13 cellular contexts compared by ENCODE assay signal in the genomic region with DNA sequence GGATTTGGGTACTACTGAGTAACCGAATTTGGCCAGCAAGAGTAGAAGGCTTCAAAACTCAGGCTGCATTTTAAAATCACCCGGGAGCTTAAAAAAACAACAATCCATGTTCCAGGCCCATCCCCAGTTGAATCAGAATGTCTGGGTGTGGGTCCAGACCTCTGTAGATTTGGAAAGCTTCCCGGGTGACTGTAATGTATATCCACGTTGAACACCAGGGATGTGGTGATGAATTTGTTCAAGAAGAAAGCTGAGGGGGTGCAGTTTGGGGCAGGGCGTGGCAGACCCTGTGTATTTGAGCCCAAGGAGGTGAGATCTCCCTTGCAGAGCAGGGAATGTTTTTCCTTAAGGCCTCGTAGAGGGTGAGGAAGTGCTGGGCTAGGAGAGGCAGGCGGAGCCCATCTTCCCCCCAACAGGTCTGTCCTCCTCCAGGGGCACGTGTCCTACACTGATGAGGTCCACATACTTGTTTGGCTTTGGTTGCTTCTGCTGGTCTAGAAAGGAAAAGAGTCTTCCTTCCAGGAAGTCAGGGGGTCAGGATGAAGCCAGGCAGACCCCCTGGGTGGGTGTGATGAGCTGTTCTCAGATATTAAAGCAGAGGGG. TPM values are rescaled to one million over a fixed set of nuclear protein-coding genes. Genes with fewer than 3 reads are reported as not detected.
DNase-seq lines count a peak whose midpoint lies in the region; ATAC-seq and TF ChIP-seq lines count a peak whose summit lies in the region.
"Had no signal": no experiment of that assay in that cellular context is flagged by ENCODE, and none has a peak within 500 bp of the region (broad histone marks: within the 10 kb centered on the region; RNA-seq: fewer than 3 reads in every experiment).

No MANE protein-coding gene starts in this region.

- H3K4me1 ChIP-seq in fibroblast of lung (ENCODE audit: control insufficient read depth, extremely low read depth, insufficient read depth, low read length) (peaks cover 12% of the 10 kb centered on the region), esophagus squamous epithelium (peaks cover 11 to 46% (median 15%) of the 10 kb centered on the region in 3 donors)

- H3K27ac ChIP-seq in fibroblast of lung (ENCODE audit: insufficient read depth, low read length), result no peak overlapping the region
- H3K27ac ChIP-seq in esophagus squamous epithelium, result no peak overlapping the region
- H3K27ac ChIP-seq: adrenal gland, neutrophil had no signal

- 21 to 38% methylated on average over 6 to 8 of the region's 8 CpGs for WGBS in esophagus squamous epithelium, 2 donors

- peak overlapping the region; percentile 26 for H3K4me2 ChIP-seq in fibroblast of lung (ENCODE audit: extremely low read depth, insufficient read depth, low read length)

- H4K20me1 ChIP-seq in fibroblast of lung (ENCODE audit: control insufficient read depth, extremely low read depth, insufficient read depth, low read length), result no peaks in the 10 kb centered on the region

- peaks cover 3% of the 10 kb centered on the region for H3K36me3 ChIP-seq in fibroblast of lung (ENCODE audit: control insufficient read depth, insufficient read depth, low read length)
- H3K36me3 ChIP-seq in esophagus squamous epithelium, result no peaks in the 10 kb centered on the region
- H3K36me3 ChIP-seq: adrenal gland, neutrophil had no signal

- H3K27me3 ChIP-seq in fibroblast of lung (ENCODE audit: control insufficient read depth, insufficient read depth, low read length), result no peaks in the 10 kb centered on the region
- peaks cover 0 to 2% (median 0%) of the 10 kb centered on the region in 4 donors for H3K27me3 ChIP-seq in esophagus squamous epithelium
- H3K27me3 ChIP-seq: adrenal gland had no signal

- peaks cover 100% of the 10 kb centered on the region for H3K79me2 ChIP-seq in fibroblast of lung (ENCODE audit: control insufficient read depth, insufficient read depth, low read length)

- TF ChIP-seq CTCF in fibroblast of lung (conservative IDR thresholded peaks at IDR 0.05 in 1 of 2, IDR thresholded peaks at IDR 0.05 in 1 of 2; ENCODE audit: low read depth in 1 of 2, low read length in 2 of 2), result no peak
- no peak for TF ChIP-seq CTCF in esophagus squamous epithelium (IDR thresholded peaks at IDR 0.05)

- ATAC-seq in SK-N-SH treated with all-trans-retinoic acid at 6 μM for 48 hours (peak; percentile 6; the same call in 1 of the 3 replicates), GM21390 (IDR thresholded peaks at IDR 0.05; ENCODE audit: unreplicated experiment) (no peak)

- H3K4me3 ChIP-seq in fibroblast of lung (replicated peaks in 1 of 4; ENCODE audit: control extremely low read depth in 1 of 4, insufficient read depth in 1 of 4, low read depth in 3 of 4, low read length in 4 of 4) (no peak overlapping the region), skeletal muscle cell (ENCODE audit: low read depth, low read length) (no peak overlapping the region), esophagus squamous epithelium (no peak overlapping the region)
- H3K4me3 ChIP-seq: adrenal gland had no signal

- H3K9ac ChIP-seq in fibroblast of lung (ENCODE audit: insufficient read depth, low read length), result no peak overlapping the region

- H3K9me3 ChIP-seq in fibroblast of lung (ENCODE audit: control insufficient read depth, insufficient read depth, low read depth, low read length), result no peaks in the 10 kb centered on the region
- H3K9me3 ChIP-seq in esophagus squamous epithelium, result no peaks in the 10 kb centered on the region
- H3K9me3 ChIP-seq: adrenal gland, neutrophil had no signal

- DNase-seq in HS-27A (ENCODE audit: low read depth) (peak; percentile 59), fibroblast of lung (ENCODE audit: low read depth in 2 of 2) (peak; percentile 87 to 88), skeletal muscle cell (ENCODE audit: low read depth) (peak; percentile 68), esophagus squamous epithelium (lab: John Stamatoyannopoulos, UW) (no peak)
- DNase-seq in activated CD4-positive, alpha-beta T cell treated with anti-CD3 and anti-CD28 coated beads for 1 hour, result no peak
- DNase-seq: adrenal gland, Kasumi-1, kidney glomerular epithelial cell, NCI-H2227 treated with DMSO at 0.1 percent for 48 hours, Right ventricle myocardium superior had no signal

- no peak for TF ChIP-seq POLR2A in esophagus squamous epithelium (IDR thresholded peaks at IDR 0.05)

- intact Hi-C loops in esophagus squamous epithelium (cut with DNase I), result no loop called here

- H2AFZ ChIP-seq in fibroblast of lung (ENCODE audit: low read length), result no peak overlapping the region

TF ChIP-seq in SK-N-SH treated with all-trans-retinoic acid at 6 μM for 48 hours, 23 proteins besides CTCF, POLR2A, EP300 and RAD21:
- TF ChIP-seq ZNF70 (CRISPR knock-in tag; IDR thresholded peaks at IDR 0.05), result no peak
- TF ChIP-seq OSR1 (CRISPR knock-in tag; IDR thresholded peaks at IDR 0.05), result no peak
- TF ChIP-seq, protein P1, sequence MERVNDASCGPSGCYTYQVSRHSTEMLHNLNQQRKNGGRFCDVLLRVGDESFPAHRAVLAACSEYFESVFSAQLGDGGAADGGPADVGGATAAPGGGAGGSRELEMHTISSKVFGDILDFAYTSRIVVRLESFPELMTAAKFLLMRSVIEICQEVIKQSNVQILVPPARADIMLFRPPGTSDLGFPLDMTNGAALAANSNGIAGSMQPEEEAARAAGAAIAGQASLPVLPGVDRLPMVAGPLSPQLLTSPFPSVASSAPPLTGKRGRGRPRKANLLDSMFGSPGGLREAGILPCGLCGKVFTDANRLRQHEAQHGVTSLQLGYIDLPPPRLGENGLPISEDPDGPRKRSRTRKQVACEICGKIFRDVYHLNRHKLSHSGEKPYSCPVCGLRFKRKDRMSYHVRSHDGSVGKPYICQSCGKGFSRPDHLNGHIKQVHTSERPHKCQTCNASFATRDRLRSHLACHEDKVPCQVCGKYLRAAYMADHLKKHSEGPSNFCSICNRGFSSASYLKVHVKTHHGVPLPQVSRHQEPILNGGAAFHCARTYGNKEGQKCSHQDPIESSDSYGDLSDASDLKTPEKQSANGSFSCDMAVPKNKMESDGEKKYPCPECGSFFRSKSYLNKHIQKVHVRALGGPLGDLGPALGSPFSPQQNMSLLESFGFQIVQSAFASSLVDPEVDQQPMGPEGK (CRISPR knock-in tag; IDR thresholded peaks at IDR 0.05; ENCODE audit: borderline replicate concordance), result no peak
- TF ChIP-seq, protein P2, sequence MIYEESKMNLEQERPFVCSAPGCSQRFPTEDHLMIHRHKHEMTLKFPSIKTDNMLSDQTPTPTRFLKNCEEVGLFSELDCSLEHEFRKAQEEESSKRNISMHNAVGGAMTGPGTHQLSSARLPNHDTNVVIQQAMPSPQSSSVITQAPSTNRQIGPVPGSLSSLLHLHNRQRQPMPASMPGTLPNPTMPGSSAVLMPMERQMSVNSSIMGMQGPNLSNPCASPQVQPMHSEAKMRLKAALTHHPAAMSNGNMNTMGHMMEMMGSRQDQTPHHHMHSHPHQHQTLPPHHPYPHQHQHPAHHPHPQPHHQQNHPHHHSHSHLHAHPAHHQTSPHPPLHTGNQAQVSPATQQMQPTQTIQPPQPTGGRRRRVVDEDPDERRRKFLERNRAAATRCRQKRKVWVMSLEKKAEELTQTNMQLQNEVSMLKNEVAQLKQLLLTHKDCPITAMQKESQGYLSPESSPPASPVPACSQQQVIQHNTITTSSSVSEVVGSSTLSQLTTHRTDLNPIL (CRISPR knock-in tag; IDR thresholded peaks at IDR 0.05; ENCODE audit: low read depth), result no peak
- no peak for TF ChIP-seq TOX (CRISPR knock-in tag; IDR thresholded peaks at IDR 0.05; ENCODE audit: borderline replicate concordance)
- no peak for TF ChIP-seq SNAI2 (CRISPR knock-in tag; IDR thresholded peaks at IDR 0.05)
- TF ChIP-seq ISL1 (CRISPR knock-in tag; IDR thresholded peaks at IDR 0.05), result no peak
- no peak for TF ChIP-seq ARNTL (CRISPR knock-in tag; IDR thresholded peaks at IDR 0.05; ENCODE audit: borderline replicate concordance, low read depth)
- no peak for TF ChIP-seq ZC3H10 (CRISPR knock-in tag; IDR thresholded peaks at IDR 0.05)
- no peak for TF ChIP-seq ZNF8 (CRISPR knock-in tag; IDR thresholded peaks at IDR 0.05)
- no peak for TF ChIP-seq ZNF565 (CRISPR knock-in tag; conservative IDR thresholded peaks at IDR 0.05; ENCODE audit: low read depth)
- no peak for TF ChIP-seq ZFP30 (CRISPR knock-in tag; IDR thresholded peaks at IDR 0.05)
- no peak for TF ChIP-seq ESRRG (CRISPR knock-in tag; IDR thresholded peaks at IDR 0.05)
- no peak for TF ChIP-seq ZFP3 (CRISPR knock-in tag; IDR thresholded peaks at IDR 0.05)
- TF ChIP-seq CSDC2 (CRISPR knock-in tag; IDR thresholded peaks at IDR 0.05), result no peak
- no peak for TF ChIP-seq BACH2 (CRISPR knock-in tag; IDR thresholded peaks at IDR 0.05; ENCODE audit: borderline replicate concordance)
- TF ChIP-seq PPARA (CRISPR knock-in tag; IDR thresholded peaks at IDR 0.05; ENCODE audit: borderline replicate concordance), result no peak

RNA-seq across cellular contexts. Expression of a gene that starts 5.8 kb away (rescaled TPM):
- total RNA-seq in fibroblast of lung (36.5 and 74.8 TPM in 2 replicates), esophagus squamous epithelium (10 to 100 TPM; 11.0 to 22.9 (median 18.7) TPM)
- 86.6 and 150 TPM in 2 replicates for polyA plus RNA-seq in fibroblast of lung
- 68.3 and 92.3 TPM in 2 replicates for polyA plus RNA-seq in fibroblast of lung (2012)
- polyA minus RNA-seq in fibroblast of lung (ENCODE audit: low replicate concordance), result 287 and 396 TPM in 2 replicates

Comparison
In these comparisons a context has a peak if more than half of its experiments do, and no peak if none do; other contexts are left out.
1. DNase-seq: peak in HS-27A (single experiment), fibroblast of lung (2 of 2) and skeletal muscle cell (single experiment); none in esophagus squamous epithelium (single experiment) and activated CD4-positive, alpha-beta T cell treated with anti-CD3 and anti-CD28 coated beads for 1 hour (single experiment).